8 cellular contexts compared by ENCODE assay signal in the genomic region with DNA sequence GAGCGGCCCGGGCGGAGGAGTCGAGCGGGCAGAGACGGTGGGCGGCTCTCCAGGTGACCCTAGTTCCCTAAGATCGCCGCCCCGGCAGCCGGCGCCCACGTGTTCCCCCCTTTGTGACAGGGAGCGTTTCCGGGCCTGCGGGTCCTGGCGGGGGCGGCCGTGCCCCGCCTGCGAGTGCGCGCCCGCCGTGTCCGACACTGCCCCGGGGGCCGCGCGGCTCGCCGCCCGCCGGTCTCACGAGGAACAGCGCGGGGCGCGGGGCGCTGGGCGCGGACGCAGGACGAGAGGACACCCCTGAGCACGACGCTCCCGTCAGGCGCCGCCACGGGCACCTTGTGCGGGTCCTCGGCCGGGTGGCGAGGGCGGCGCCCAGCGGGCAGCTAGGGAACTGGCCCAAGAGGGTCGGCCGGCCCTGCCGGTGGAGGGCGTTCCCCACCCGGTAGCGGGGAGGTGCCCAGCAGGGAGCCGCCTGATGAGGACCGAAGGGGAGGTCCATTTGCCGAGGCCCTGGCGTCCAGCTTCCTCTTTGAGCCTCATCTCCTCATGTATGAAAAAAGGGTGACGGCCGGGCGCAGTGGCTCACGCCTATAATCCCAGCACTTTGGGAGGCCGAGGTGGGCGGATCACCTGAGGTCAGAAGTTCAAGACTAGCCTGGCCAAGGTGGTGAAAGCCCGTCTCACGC. TPM values are rescaled to one million over a fixed set of nuclear protein-coding genes. Genes with fewer than 3 reads are reported as not detected.
DNase-seq lines count a peak whose midpoint lies in the region; ATAC-seq and TF ChIP-seq lines count a peak whose summit lies in the region.

Gene VARS1 (minus strand): TSS at position 137 of the 683 bp plus-strand sequence. CDS start 535 bp downstream, outside the sequence.

- no peaks in the 10 kb centered on the region for H3K27me3 ChIP-seq in heart right ventricle
- H3K27me3 ChIP-seq in prostate gland (replicated peaks; ENCODE audit: insufficient read depth) = no peaks in the 10 kb centered on the region

- TF ChIP-seq POLR2A in prostate gland (IDR thresholded peaks at IDR 0.05) = peak; percentile 51

- POLR2A ChIA-PET in GM10248 (lab: Yijun Ruan, JAX) = interaction anchor here (0.6 to 1.9 kb wide), 9 partner anchors 11 to 1592 kb away, joined by 3 to 14 read pairs (median 5); partner anchors contain the start of genes HSPA1A, HSPA1B, HSPA1L and LSM2
- POLR2A ChIA-PET in T-cell (lab: Charles Lee) = interaction anchor here in 1 of 2 donors (1.0 kb wide), 1 partner anchor 67 kb away, joined by 4 read pairs; the partner anchor contains the start of gene NEU1

- ATAC-seq in HG02610 (IDR thresholded peaks at IDR 0.05; ENCODE audit: unreplicated experiment) = peak; percentile 76
- ATAC-seq in T-cell (replicated peaks in 1 of 4) = peak; percentile 82 to 93 (median 84)
- peak; percentile 92 to 96 (median 94) for ATAC-seq in heart right ventricle

- peak; percentile 97 for DNase-seq in GM10248 (ENCODE audit: extremely low spot score)
- DNase-seq in NCI-H1417 (lab: John Stamatoyannopoulos, UW) = peak; percentile 84 to 94 (median 86)
- peak; percentile 55 to 89 (median 76) for DNase-seq in T-cell
- DNase-seq in heart right ventricle = peak; percentile 90 to 95
- DNase-seq in prostate gland (ENCODE audit: low spot score) = peak; percentile 84
- peak; percentile 93 for DNase-seq in ureter (ENCODE audit: low spot score)

- H3K36me3 ChIP-seq in heart right ventricle (peaks cover 0 to 54% (median 0%) of the 10 kb centered on the region in 9 donors), prostate gland (no peaks in the 10 kb centered on the region)

- H3K36me3 Mint-ChIP-seq in T-cell = peaks cover 5% of the 10 kb centered on the region

- H3K4me1 ChIP-seq in heart right ventricle = peaks cover 5 to 39% (median 14%) of the 10 kb centered on the region in 9 donors
- H3K4me1 ChIP-seq in prostate gland (replicated peaks) = peaks cover 3% of the 10 kb centered on the region

- H3K9me3 ChIP-seq in heart right ventricle = no peaks in the 10 kb centered on the region
- no peaks in the 10 kb centered on the region for H3K9me3 ChIP-seq in prostate gland

- H3K27me3 Mint-ChIP-seq in T-cell = no peaks in the 10 kb centered on the region

- H3K4me3 ChIP-seq in heart right ventricle (peak within 1 kb of the TSS; percentile 57 to 99 (median 86)), prostate gland (peak within 1 kb of the TSS; percentile 92 to 96)

- intact Hi-C loops in heart right ventricle (cut with DNase I) = loop anchor here in 4 of 10 donors (2.0 to 10.0 kb wide), 5 partner anchors 31 to 68 kb away; partner anchors contain the start of genes CLIC1 (in 1 of the 4), DDAH2 (in 1 of the 4) and HSPA1B (in 1 of the 4)
- intact Hi-C loops in prostate gland (cut with DNase I) = no loop called here

- WGBS in adipose tissue, 3 donors = 0 to 1% (median 1%) methylated on average over 65 to 75 of the region's 75 CpGs
- 0 to 1% methylated on average over 54 to 75 of the region's 75 CpGs for WGBS in heart right ventricle, 2 donors
- WGBS in prostate gland = 2% methylated on average over 36 of the region's 75 CpGs

- no peaks in the 10 kb centered on the region for H3K9me3 Mint-ChIP-seq in T-cell

- H3K27ac ChIP-seq in adipose tissue (ENCODE audit: low read depth, low read length) (peak within 1 kb of the TSS; percentile 89), heart right ventricle (peak within 1 kb of the TSS; percentile 84 to 99 (median 96)), prostate gland (peak within 1 kb of the TSS; percentile 89 to 97)

- peak within 1 kb of the TSS; percentile 98 to 99 for H3K27ac Mint-ChIP-seq in T-cell

- CTCF ChIA-PET in GM10248 (lab: Yijun Ruan, JAX) = interaction anchor here (0.7 to 2.7 kb wide), 25 partner anchors 9 to 254 kb away, joined by 3 to 37 read pairs (median 3); partner anchors contain the start of genes ABHD16A, CLIC1, DDX39B and GPANK1
- CTCF ChIA-PET in T-cell (lab: Charles Lee) = interaction anchor here in 1 of 2 donors (0.7 to 1.4 kb wide), 5 partner anchors 11 to 213 kb away, joined by 3 to 7 read pairs (median 3); partner anchors contain the start of genes LSM2 and NEU1

- TF ChIP-seq CTCF in GM10248 (IDR thresholded peaks at IDR 0.05; ENCODE audit: control extremely low read depth, extremely low read depth, low read depth, missing control alignments) (peak; percentile 86), heart right ventricle (IDR thresholded peaks at IDR 0.05) (peak; percentile 65 to 94 (median 88)), prostate gland (IDR thresholded peaks at IDR 0.05) (peak; percentile 75 to 98 (median 88))

- peak within 1 kb of the TSS; percentile 95 to 97 (median 96) for H3K4me3 Mint-ChIP-seq in T-cell

- H3K4me1 Mint-ChIP-seq in T-cell = peaks cover 42 to 48% (median 44%) of the 10 kb centered on the region in 3 donors

RNA-seq across cellular contexts. Expression of gene VARS1, which starts in this region (rescaled TPM):
- total RNA-seq in T-cell = 10 to 100 TPM; 44.4 to 71.0 (median 62.5) TPM
- polyA plus RNA-seq in adipose tissue = 10 to 100 TPM; 24.2 to 38.6 (median 29.1) TPM
- total RNA-seq in heart right ventricle = 10 to 100 TPM; 22.4 to 43.4 (median 29.5) TPM
- 10 to 100 TPM; 26.5 to 44.0 TPM for polyA plus RNA-seq in heart right ventricle
- 10 to 100 TPM; 38.5 to 49.9 TPM for total RNA-seq in prostate gland
- total RNA-seq in ureter = 105 TPM

Comparison
In these comparisons a context has a peak if more than half of its experiments do, and no peak if none do; other contexts are left out.
1. Peak in every context shown above with its lines: DNase-seq, ATAC-seq, H3K4me3 ChIP-seq and H3K27ac ChIP-seq.